Comparison of ENCODE assay signal across 1 cellular context in the genomic region with DNA sequence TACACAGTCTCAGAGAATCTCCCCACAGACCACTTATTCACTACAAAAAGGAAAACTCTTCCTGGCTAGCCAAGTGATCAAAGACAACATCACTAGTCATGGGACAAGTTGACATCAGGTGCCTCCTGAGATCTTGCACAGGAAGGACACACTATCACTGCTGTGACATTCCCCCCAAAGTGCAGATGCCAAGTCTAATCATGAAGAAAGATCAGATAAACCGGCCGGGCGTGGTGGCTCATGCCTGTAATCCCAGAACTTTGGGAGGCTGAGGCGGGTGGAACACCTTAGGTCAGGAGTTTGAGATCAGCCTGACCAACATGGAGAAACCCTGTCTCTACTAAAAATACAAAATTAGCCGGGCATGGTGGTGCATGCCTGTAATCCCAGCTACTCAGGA.
A peak's percentile ranks its signal among the peaks of the same experiment; 100 is the strongest.
TF ChIP-seq lines count a peak whose summit lies in the region.
"Not testable (repeated sequence)": the region's sequence is repeated elsewhere in the genome, so short reads cannot be mapped to it uniquely, and the experiment has no call there.

No MANE protein-coding gene starts in this region.

TF ChIP-seq in K562, 482 proteins besides CTCF, POLR2A, EP300 and RAD21:
- 0 out of 2 replicates have a peak, but pooled peaks have one; percentile 16 for TF ChIP-seq HMBOX1 (IDR thresholded peaks at IDR 0.05)
- TF ChIP-seq KLF16 (IDR thresholded peaks at IDR 0.05), result 0 out of 2 replicates have a peak, but pooled peaks have one; percentile 2
- TF ChIP-seq TCF3 (CRISPR knock-in tag; IDR thresholded peaks at IDR 0.05), result 0 out of 2 replicates have a peak, but pooled peaks have one; percentile 14
- TF ChIP-seq ZEB2 (IDR thresholded peaks at IDR 0.05), result 0 out of 2 replicates have a peak, but pooled peaks have one; percentile 39
- peak; percentile 60 for TF ChIP-seq DPF2 (IDR thresholded peaks at IDR 0.05)
- 0 out of 2 replicates have a peak, but pooled peaks have one; percentile 21 for TF ChIP-seq FOSL1 (tag; conservative IDR thresholded peaks at IDR 0.05)
- peak; percentile 60; the same call in 1 of the 2 replicates for TF ChIP-seq SMARCA4 (IDR thresholded peaks at IDR 0.05)
- peak; percentile 48 for TF ChIP-seq CBFA2T3 (IDR thresholded peaks at IDR 0.05)
- peak; percentile 59 for TF ChIP-seq ARID1B (IDR thresholded peaks at IDR 0.05)
- 0 out of 2 replicates have a peak, but pooled peaks have one; percentile 45 for TF ChIP-seq CTBP1 (IDR thresholded peaks at IDR 0.05; ENCODE audit: borderline replicate concordance)
- TF ChIP-seq SMARCE1 (IDR thresholded peaks at IDR 0.05), result 0 out of 2 replicates have a peak, but pooled peaks have one; percentile 14
- TF ChIP-seq ATF1 (CRISPR knock-in tag; IDR thresholded peaks at IDR 0.05); TEAD4 (CRISPR knock-in tag; IDR thresholded peaks at IDR 0.05; ENCODE audit: borderline replicate concordance): not testable (repeated sequence)
- TF ChIP-seq ATF1 (tag; IDR thresholded peaks at IDR 0.05), result peak; percentile 11; the same call in 1 of the 2 replicates
- TF ChIP-seq ADNP (tag; IDR thresholded peaks at IDR 0.05), result peak; percentile 82
- peak; percentile 21 for TF ChIP-seq MITF (IDR thresholded peaks at IDR 0.05)
- TF ChIP-seq, protein P1, sequence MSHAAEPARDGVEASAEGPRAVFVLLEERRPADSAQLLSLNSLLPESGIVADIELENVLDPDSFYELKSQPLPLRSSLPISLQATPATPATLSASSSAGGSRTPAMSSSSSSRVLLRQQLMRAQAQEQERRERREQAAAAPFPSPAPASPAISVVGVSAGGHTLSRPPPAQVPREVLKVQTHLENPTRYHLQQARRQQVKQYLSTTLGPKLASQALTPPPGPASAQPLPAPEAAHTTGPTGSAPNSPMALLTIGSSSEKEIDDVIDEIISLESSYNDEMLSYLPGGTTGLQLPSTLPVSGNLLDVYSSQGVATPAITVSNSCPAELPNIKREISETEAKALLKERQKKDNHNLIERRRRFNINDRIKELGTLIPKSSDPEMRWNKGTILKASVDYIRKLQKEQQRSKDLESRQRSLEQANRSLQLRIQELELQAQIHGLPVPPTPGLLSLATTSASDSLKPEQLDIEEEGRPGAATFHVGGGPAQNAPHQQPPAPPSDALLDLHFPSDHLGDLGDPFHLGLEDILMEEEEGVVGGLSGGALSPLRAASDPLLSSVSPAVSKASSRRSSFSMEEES (CRISPR knock-in tag; IDR thresholded peaks at IDR 0.05), result 0 out of 2 replicates have a peak, but pooled peaks have one; percentile 1
- TF ChIP-seq TEAD4 (IDR thresholded peaks at IDR 0.05; ENCODE audit: low read length), result peak; percentile 29; the same call in 1 of the 2 replicates
TF ChIP-seq in K562: peak in this region for 16; not testable (repeated sequence) for 466.
